12 cellular contexts compared by ENCODE assay signal in genomic region chr7:10802526-10802925, GRCh38.
A peak's percentile ranks its signal among the peaks of the same experiment; 100 is the strongest.
DNase-seq lines count a peak whose midpoint lies in the region; ATAC-seq and TF ChIP-seq lines count a peak whose summit lies in the region.
"Had no signal": no experiment of that assay in that cellular context is flagged by ENCODE, and none has a peak within 500 bp of the region (broad histone marks: within the 10 kb centered on the region; RNA-seq: fewer than 3 reads in every experiment).

No MANE protein-coding gene starts in this region.

- H3K79me2 ChIP-seq in PC-3 (ENCODE audit: low read length), result no peaks in the 10 kb centered on the region

- H3K9me3 ChIP-seq in PC-3 (ENCODE audit: low read length) (no peaks in the 10 kb centered on the region), sigmoid colon (no peaks in the 10 kb centered on the region)

- H3K27me3 ChIP-seq in PC-3 (ENCODE audit: low read length) (no peaks in the 10 kb centered on the region), sigmoid colon (no peaks in the 10 kb centered on the region)

- no peaks in the 10 kb centered on the region for H3F3A ChIP-seq in PC-3 (ENCODE audit: low read length, unreplicated experiment)

- no TSS peak for BruUV-seq in PC-3 (replicated peaks; lab: Mats Ljungman, UMichigan)

- no peak for TF ChIP-seq EP300 in sigmoid colon (IDR thresholded peaks at IDR 0.05)

- H3K9me2 ChIP-seq in PC-3 (replicated peaks; ENCODE audit: low read length), result no peaks in the 10 kb centered on the region

- no peak for TF ChIP-seq CTCF in PC-3 (conservative IDR thresholded peaks at IDR 0.05; ENCODE audit: low read depth, low read length)
- no peak for TF ChIP-seq CTCF in choroid plexus epithelial cell (conservative IDR thresholded peaks at IDR 0.05; ENCODE audit: low read depth, low read length)
- TF ChIP-seq CTCF in sigmoid colon (IDR thresholded peaks at IDR 0.05), result no peak

- H3K36me3 ChIP-seq in PC-3 (ENCODE audit: low read depth, low read length) (no peaks in the 10 kb centered on the region), sigmoid colon (no peaks in the 10 kb centered on the region)

- POLR2A ChIA-PET in PC-3 (lab: Charles Lee; ENCODE audit: unreplicated experiment), result interaction anchor here (0.7 kb wide), 1 partner anchor 130 kb away, joined by 3 read pairs; no protein-coding TSS in a partner anchor

- H2AFZ ChIP-seq in PC-3 (ENCODE audit: low read length), result no peak overlapping the region

- H3K4me3 ChIP-seq in PC-3 (ENCODE audit: low read length) (no peak overlapping the region), choroid plexus epithelial cell (ENCODE audit: low read depth, low read length) (no peak overlapping the region), sigmoid colon (no peak overlapping the region)

- H3K27ac ChIP-seq in PC-3 (ENCODE audit: low read length) (no peak overlapping the region), sigmoid colon (no peak overlapping the region)

- no peak overlapping the region for H3K4me2 ChIP-seq in PC-3 (ENCODE audit: low read length)

- TF ChIP-seq POLR2A in sigmoid colon (IDR thresholded peaks at IDR 0.05), result no peak

- ATAC-seq in PC-3 (no peak; the same call in 1 of the 2 replicates), GM21825 (IDR thresholded peaks at IDR 0.05; ENCODE audit: unreplicated experiment) (no peak)
- ATAC-seq: left ventricle myocardium superior had no signal

- DNase-seq in AG08396 (ENCODE audit: low spot score), result peak; percentile 18
- DNase-seq in PC-3, result peak; percentile 22
- DNase-seq in choroid plexus epithelial cell (ENCODE audit: low read depth), result peak; percentile 50
- peak; percentile 37 for DNase-seq in kidney glomerular epithelial cell (lab: John Stamatoyannopoulos, UW)
- DNase-seq in stimulated activated naive CD4-positive, alpha-beta T cell treated with Interleukin-2 at 50 U/mL for 16 hours (lab: John Stamatoyannopoulos, UW), result no peak
- DNase-seq in sigmoid colon, result no peak
- DNase-seq in NCI-H510A treated with DMSO at 0.1 percent for 48 hours (lab: John Stamatoyannopoulos, UW), result no peak
- DNase-seq: amniotic stem cell, left ventricle myocardium superior, NCI-H1092 treated with DMSO at 0.1 percent for 48 hours, small intestine had no signal

- H3K9ac ChIP-seq in PC-3 (ENCODE audit: low read length), result no peak overlapping the region

- H3K4me1 ChIP-seq in PC-3 (ENCODE audit: insufficient read depth, low read length), result no peaks in the 10 kb centered on the region
- H3K4me1 ChIP-seq in sigmoid colon, result no peaks in the 10 kb centered on the region

- intact Hi-C loops in PC-3 (cut with micrococcal nuclease) (no loop called here), sigmoid colon (cut with DNase I) (no loop called here)

- H4K20me1 ChIP-seq in PC-3 (ENCODE audit: low read length), result no peaks in the 10 kb centered on the region

- WGBS in sigmoid colon, 2 donors, result 86% methylated on average over 2 of the region's 2 CpGs

- CTCF ChIA-PET in PC-3 (lab: Charles Lee), result no interaction called here

Comparison
In these comparisons a context has a peak if more than half of its experiments do, and no peak if none do; other contexts are left out.
1. DNase-seq: peak in AG08396 (single experiment), PC-3 (single experiment), choroid plexus epithelial cell (single experiment) and kidney glomerular epithelial cell (single experiment); none in stimulated activated naive CD4-positive, alpha-beta T cell treated with Interleukin-2 at 50 U/mL for 16 hours (single experiment), sigmoid colon (single experiment) and NCI-H510A treated with DMSO at 0.1 percent for 48 hours (single experiment).